8 cellular contexts compared by ENCODE assay signal in genomic region chr2:211455225-211455841, GRCh38.
A peak's percentile ranks its signal among the peaks of the same experiment; 100 is the strongest.
DNase-seq lines count a peak whose midpoint lies in the region; ATAC-seq and TF ChIP-seq lines count a peak whose summit lies in the region.

No MANE protein-coding gene starts in this region.

- no peak for TF ChIP-seq POLR2A in esophagus squamous epithelium (IDR thresholded peaks at IDR 0.05)

- DNase-seq in Right ventricle myocardium inferior (ENCODE audit: missing footprints) (no peak), cardiac septum (ENCODE audit: low spot score) (no peak), SK-N-MC (ENCODE audit: low read depth, low spot score) (peak; percentile 60), esophagus squamous epithelium (lab: John Stamatoyannopoulos, UW) (no peak), GF-D8 (lab: John Stamatoyannopoulos, UW) (no peak)

- H3K9ac ChIP-seq in SK-N-MC (ENCODE audit: insufficient read length) (peak overlapping the region; percentile 37), neural cell (ENCODE audit: low read length) (no peak overlapping the region)

- H3K79me2 ChIP-seq in neural cell (replicated peaks; ENCODE audit: insufficient read depth, low read length) = no peaks in the 10 kb centered on the region

- H3K4me1 ChIP-seq in esophagus squamous epithelium = no peaks in the 10 kb centered on the region

- H2AFZ ChIP-seq in neural cell (ENCODE audit: low read depth, low read length) = no peak overlapping the region

- no peaks in the 10 kb centered on the region for H3K9me2 ChIP-seq in neural cell (ENCODE audit: insufficient read depth, low read length)

- no peaks in the 10 kb centered on the region for H3F3A ChIP-seq in neural cell (ENCODE audit: insufficient read depth, low read length, poor library complexity, severe bottlenecking)

- no peaks in the 10 kb centered on the region for H4K20me1 ChIP-seq in neural cell (ENCODE audit: insufficient read depth)

- H3K27ac ChIP-seq in SK-N-MC (no peak overlapping the region), esophagus squamous epithelium (no peak overlapping the region), neural cell (ENCODE audit: low read length) (no peak overlapping the region)

- WGBS in esophagus squamous epithelium, 2 donors = 91 to 93% methylated on average over 1 of the region's 1 CpG

- peak; percentile 93 for TF ChIP-seq CTCF in LNCAP (IDR thresholded peaks at IDR 0.05)
- peak; percentile 42 to 71 (median 58) for TF ChIP-seq CTCF in esophagus squamous epithelium (IDR thresholded peaks at IDR 0.05)
- TF ChIP-seq CTCF in neural cell (IDR thresholded peaks at IDR 0.05; ENCODE audit: poor library complexity, severe bottlenecking) = peak; percentile 83

- ATAC-seq in Right ventricle myocardium inferior (peak; percentile 52), GM21786 (IDR thresholded peaks at IDR 0.05; ENCODE audit: unreplicated experiment) (peak; percentile 71)

- H3K27me3 ChIP-seq in esophagus squamous epithelium (no peaks in the 10 kb centered on the region), neural cell (ENCODE audit: insufficient read depth, low read depth, low read length) (no peaks in the 10 kb centered on the region)

- no peak overlapping the region for H3K4me2 ChIP-seq in neural cell (ENCODE audit: low read length)

- no peak overlapping the region for H3K4me3 ChIP-seq in SK-N-MC
- H3K4me3 ChIP-seq in esophagus squamous epithelium = no peak overlapping the region
- no peak overlapping the region for H3K4me3 ChIP-seq in neural cell (ENCODE audit: low read length)

- no peak for TF ChIP-seq EP300 in neural cell (conservative IDR thresholded peaks at IDR 0.05; ENCODE audit: poor library complexity, severe bottlenecking)

- H3K36me3 ChIP-seq in SK-N-MC (ENCODE audit: insufficient read depth, low read length) = no peaks in the 10 kb centered on the region
- H3K36me3 ChIP-seq in esophagus squamous epithelium = no peaks in the 10 kb centered on the region
- H3K36me3 ChIP-seq in neural cell (ENCODE audit: insufficient read depth, low read length) = no peaks in the 10 kb centered on the region

- intact Hi-C loops in Right ventricle myocardium inferior (cut with DNase I) (loop anchor here (5.0 kb wide), 1 partner anchor 1112 kb away; no protein-coding TSS in a partner anchor), cardiac septum (cut with DNase I) (loop anchor here (5.0 kb wide), 1 partner anchor 1112 kb away; no protein-coding TSS in a partner anchor), esophagus squamous epithelium (cut with DNase I) (no loop called here)

- H3K9me3 ChIP-seq in SK-N-MC (ENCODE audit: low read depth, low read length) (no peaks in the 10 kb centered on the region), esophagus squamous epithelium (no peaks in the 10 kb centered on the region), neural cell (ENCODE audit: low read length) (no peaks in the 10 kb centered on the region)

- TF ChIP-seq RAD21 in neural cell (conservative IDR thresholded peaks at IDR 0.05) = peak; percentile 74

TF ChIP-seq in neural cell, 6 proteins besides CTCF, POLR2A, EP300 and RAD21:
- TF ChIP-seq SMC3 (conservative IDR thresholded peaks at IDR 0.05; ENCODE audit: poor library complexity) (peak; percentile 71), POLR2AphosphoS5 (IDR thresholded peaks at IDR 0.05) (no peak), REST (IDR thresholded peaks at IDR 0.05; ENCODE audit: borderline replicate concordance) (no peak)
